In genomic region chr6:88611721-88612120, GRCh38 we compare ENCODE assay signal across 25 cellular contexts.
"Had no signal": no experiment of that assay in that cellular context is flagged by ENCODE, and none has a peak within 500 bp of the region (broad histone marks: within the 10 kb centered on the region; RNA-seq: fewer than 3 reads in every experiment).

No MANE protein-coding gene starts in this region.

- H3K36me3 ChIP-seq: brain microvascular endothelial cell, left ventricle myocardium inferior, right lobe of liver, thoracic aorta had no signal

- H3K27me3 Mint-ChIP-seq: activated CD8-positive, alpha-beta T cell treated with anti-CD3 and anti-CD28 coated beads for 36 hours; activated T-helper 17 cell treated with anti-CD3 and anti-CD28 coated beads, Interleukin-2, amount 50 U/mL, for 72 hours had no signal

- H3K4me3 ChIP-seq: coronary artery, dorsolateral prefrontal cortex, left ventricle myocardium inferior, right lobe of liver, thoracic aorta had no signal

- ATAC-seq: activated CD8-positive, alpha-beta T cell treated with anti-CD3 and anti-CD28 coated beads for 36 hours; activated T-cell treated with anti-CD3 and anti-CD28 coated beads, Interleukin-2, amount 50 U/mL, for 4 hours; activated T-helper 17 cell treated with anti-CD3 and anti-CD28 coated beads, Interleukin-2, amount 50 U/mL, for 72 hours; natural killer cell; right lobe of liver; stimulated activated naive CD8-positive, alpha-beta T cell treated with anti-CD3 and anti-CD28 coated beads, Interleukin-15, Interleukin-2, amounts not matched to agents 100 U/mL and 50 U/mL, for 24 hours; WTC11 had no signal

- H3K4me1 Mint-ChIP-seq: activated T-helper 17 cell treated with anti-CD3 and anti-CD28 coated beads, Interleukin-2, amount 50 U/mL, for 72 hours; mesothelial cell of epicardium; natural killer cell had no signal

- FAIRE-seq: astrocyte, islet of Langerhans, urothelium cell line had no signal

- H3K4me1 ChIP-seq: left ventricle myocardium inferior, right lobe of liver had no signal

- H3K9me3 Mint-ChIP-seq: activated T-helper 17 cell treated with anti-CD3 and anti-CD28 coated beads, Interleukin-2, amount 50 U/mL, for 72 hours had no signal

- H3K27me3 ChIP-seq: brain microvascular endothelial cell, dorsolateral prefrontal cortex, right lobe of liver had no signal

- H3K4me3 Mint-ChIP-seq: activated CD8-positive, alpha-beta T cell treated with anti-CD3 and anti-CD28 coated beads for 36 hours; activated T-cell treated with anti-CD3 and anti-CD28 coated beads, Interleukin-2, amount 50 U/mL, for 4 hours; activated T-helper 17 cell treated with anti-CD3 and anti-CD28 coated beads, Interleukin-2, amount 50 U/mL, for 72 hours; mesothelial cell of epicardium; natural killer cell; WTC11 had no signal

- H3K36me3 Mint-ChIP-seq: WTC11 had no signal

- H3K27ac Mint-ChIP-seq: activated CD8-positive, alpha-beta T cell treated with anti-CD3 and anti-CD28 coated beads for 36 hours; activated T-helper 17 cell treated with anti-CD3 and anti-CD28 coated beads, Interleukin-2, amount 50 U/mL, for 72 hours; mesothelial cell of epicardium; natural killer cell; WTC11 had no signal

- H3K9me3 ChIP-seq: left ventricle myocardium inferior, right lobe of liver, thoracic aorta had no signal

- H3K27ac ChIP-seq: brain microvascular endothelial cell, coronary artery, dorsolateral prefrontal cortex, left ventricle myocardium inferior, right lobe of liver, thoracic aorta had no signal

- DNase-seq: activated CD4-positive, alpha-beta T cell treated with anti-CD3 and anti-CD28 coated beads, Interleukin-2, amount 50 U/mL, for 1 hour; activated CD8-positive, alpha-beta T cell treated with anti-CD3 and anti-CD28 coated beads for 36 hours; activated gamma-delta T cell treated with Interleukin-2 at 50 U/mL for 16 hours; activated naive CD4-positive, alpha-beta T cell treated with anti-CD3 and anti-CD28 coated beads, Interleukin-2, amount 50 U/mL, for 16 hours; activated T-cell treated with anti-CD3 and anti-CD28 coated beads, Interleukin-2, amount 50 U/mL, for 4 hours; amniotic stem cell; brain microvascular endothelial cell; dorsolateral prefrontal cortex; effector memory CD4-positive, alpha-beta T cell; foreskin melanocyte; left ventricle myocardium inferior; natural killer cell; right lobe of liver; stimulated activated CD4-positive, alpha-beta T cell treated with anti-CD3 and anti-CD28 coated beads, Interleukin-2, amount 100 ng/mL, for 48 hours; stimulated activated naive CD8-positive, alpha-beta T cell treated with anti-CD3 and anti-CD28 coated beads, Interleukin-15, Interleukin-2, amounts not matched to agents 100 U/mL and 50 U/mL, for 24 hours; T-helper 2 cell; trophoblast cell had no signal
